In genomic region chr6:169990095-169991030, GRCh38 we compare ENCODE assay signal across 9 cellular contexts.
DNase-seq lines count a peak whose midpoint lies in the region; ATAC-seq, FAIRE-seq and TF ChIP-seq lines count a peak whose summit lies in the region.
"Had no signal": no experiment of that assay in that cellular context is flagged by ENCODE, and none has a peak within 500 bp of the region (broad histone marks: within the 10 kb centered on the region; RNA-seq: fewer than 3 reads in every experiment).

No MANE protein-coding gene starts in this region.

- TF ChIP-seq CTCF in osteoblast (IDR thresholded peaks at IDR 0.05; ENCODE audit: extremely low read depth, low read depth, low read length) (no peak), MM.1S (IDR thresholded peaks at IDR 0.05; ENCODE audit: low read length) (no peak)

- DNase-seq in GM19239 (ENCODE audit: insufficient read length, low spot score) = peak; percentile 39
- peak; percentile 75 for DNase-seq in KBM-7
- DNase-seq in activated gamma-delta T cell treated with anti-CD3 and anti-CD28 coated beads, Interleukin-2, amount 50 U/mL, for 16 hours (ENCODE audit: low read depth) = peak; percentile 7
- DNase-seq in osteoblast (ENCODE audit: insufficient read length, low spot score, missing footprints) = peak; percentile 71
- no peak for DNase-seq in MM.1S
- no peak for DNase-seq in NCI-H524 treated with DMSO at 0.1 percent for 48 hours (lab: John Stamatoyannopoulos, UW)

- no peak for ATAC-seq in HG02610 (IDR thresholded peaks at IDR 0.05; ENCODE audit: unreplicated experiment)
- ATAC-seq in HG03045 (IDR thresholded peaks at IDR 0.05; ENCODE audit: unreplicated experiment) = no peak

- no peak overlapping the region for H3K4me3 ChIP-seq in osteoblast (ENCODE audit: insufficient read depth, low read length)
- H3K4me3 ChIP-seq in MM.1S (ENCODE audit: low read length) = no peak overlapping the region

- H4K20me1 ChIP-seq in osteoblast (ENCODE audit: insufficient read depth, low read length) (no peaks in the 10 kb centered on the region), MM.1S (ENCODE audit: insufficient read depth, low read length) (no peaks in the 10 kb centered on the region)

- FAIRE-seq in GM19239 (lab: Jason Lieb, UNC) = no peak

- no peaks in the 10 kb centered on the region for H3K27me3 ChIP-seq in osteoblast (ENCODE audit: insufficient read depth, low read length)
- H3K27me3 ChIP-seq in MM.1S (replicated peaks; ENCODE audit: insufficient read depth, low read length) = no peaks in the 10 kb centered on the region

- H2AFZ ChIP-seq in osteoblast (ENCODE audit: low read length) (no peak overlapping the region), MM.1S (ENCODE audit: low read length) (no peak overlapping the region)
- H2AFZ ChIP-seq: parathyroid adenoma had no signal

- no peaks in the 10 kb centered on the region for H3K79me2 ChIP-seq in osteoblast (ENCODE audit: insufficient read depth, low read length)
- H3K79me2 ChIP-seq in MM.1S (ENCODE audit: low read length) = no peaks in the 10 kb centered on the region
- H3K79me2 ChIP-seq: parathyroid adenoma had no signal

- H3K9me2 ChIP-seq in MM.1S (replicated peaks; ENCODE audit: insufficient read depth, low read length) = no peaks in the 10 kb centered on the region

- no peaks in the 10 kb centered on the region for H3K36me3 ChIP-seq in osteoblast (ENCODE audit: insufficient read depth, low read length)
- H3K36me3 ChIP-seq in MM.1S (replicated peaks; ENCODE audit: insufficient read depth, low read length) = no peaks in the 10 kb centered on the region

- no peaks in the 10 kb centered on the region for H3F3A ChIP-seq in MM.1S (ENCODE audit: insufficient read depth, low read length)

- in situ Hi-C loops in KBM-7 (cut with MboI; ENCODE audit: low pct_unique_long_range_greater_than_20kb, low sequenced_read_pairs) = no loop called here

- H3K4me2 ChIP-seq in osteoblast (ENCODE audit: insufficient read depth, low read length) = no peak overlapping the region
- no peak overlapping the region for H3K4me2 ChIP-seq in MM.1S (ENCODE audit: low read depth, low read length)

- H3K4me1 ChIP-seq in osteoblast (ENCODE audit: insufficient read depth, low read length) = no peaks in the 10 kb centered on the region
- no peaks in the 10 kb centered on the region for H3K4me1 ChIP-seq in MM.1S (ENCODE audit: low read length)
- H3K4me1 ChIP-seq: parathyroid adenoma had no signal

- no peak overlapping the region for H3K9ac ChIP-seq in MM.1S (ENCODE audit: low read length)
- H3K9ac ChIP-seq: parathyroid adenoma had no signal

- peaks cover 4% of the 10 kb centered on the region for H3K9me3 ChIP-seq in osteoblast (ENCODE audit: low read depth, low read length)
- H3K9me3 ChIP-seq in MM.1S (replicated peaks; ENCODE audit: insufficient read depth, low read length) = no peaks in the 10 kb centered on the region

- H3K27ac ChIP-seq in osteoblast (ENCODE audit: low read depth, low read length) = no peak overlapping the region
- H3K27ac ChIP-seq in MM.1S (ENCODE audit: low read length) = no peak overlapping the region
- H3K27ac ChIP-seq: parathyroid adenoma had no signal

Comparison
In these comparisons a context has a peak if more than half of its experiments do, and no peak if none do; other contexts are left out.
1. DNase-seq: peak in GM19239 (single experiment), KBM-7 (single experiment), activated gamma-delta T cell treated with anti-CD3 and anti-CD28 coated beads, Interleukin-2, amount 50 U/mL, for 16 hours (single experiment) and osteoblast (single experiment); none in MM.1S (single experiment) and NCI-H524 treated with DMSO at 0.1 percent for 48 hours (single experiment).